ENCODE assay signal across 8 cellular contexts in the genomic region with DNA sequence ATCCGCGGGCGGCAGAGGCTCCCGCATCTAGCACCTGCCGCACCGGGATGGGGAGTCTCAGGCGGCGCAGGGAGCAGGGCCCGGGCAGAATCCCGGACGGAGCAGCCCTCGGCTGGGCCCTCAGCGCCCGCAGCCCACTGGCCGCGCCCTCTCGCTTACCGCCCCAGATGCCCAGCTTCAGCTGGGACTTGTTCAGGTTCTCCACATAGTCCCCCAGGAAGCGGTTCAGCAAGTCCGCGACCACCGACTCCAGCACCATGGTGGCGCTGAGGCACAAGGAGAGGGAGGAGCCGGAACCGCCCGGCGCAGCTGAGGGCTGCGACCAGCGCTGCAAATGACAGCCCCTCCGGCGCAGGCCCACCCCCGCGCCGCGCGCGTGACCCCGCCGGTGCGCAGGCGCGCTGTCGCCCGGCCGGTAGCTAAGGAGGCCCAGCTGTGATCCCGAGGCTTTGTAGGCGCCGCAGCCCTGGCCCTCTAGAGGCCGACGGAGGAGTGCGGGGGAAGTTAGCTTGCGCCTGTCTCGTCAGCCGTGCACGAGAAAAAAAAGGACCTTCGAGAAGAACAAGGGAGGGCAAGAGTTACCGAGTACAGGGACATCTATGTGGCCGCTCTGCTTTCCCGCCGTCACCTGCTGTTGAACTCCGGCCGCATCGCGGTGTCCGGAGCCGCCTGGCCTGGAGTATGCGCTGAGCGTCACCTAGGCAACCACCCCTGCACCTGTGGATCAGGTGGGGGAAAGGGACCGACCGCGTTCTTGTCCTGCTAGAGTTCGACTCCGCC. TPM values are rescaled to one million over a fixed set of nuclear protein-coding genes. Genes with fewer than 3 reads are reported as not detected.
DNase-seq lines count a peak whose midpoint lies in the region; ATAC-seq, FAIRE-seq and TF ChIP-seq lines count a peak whose summit lies in the region.

A gene with protein sequence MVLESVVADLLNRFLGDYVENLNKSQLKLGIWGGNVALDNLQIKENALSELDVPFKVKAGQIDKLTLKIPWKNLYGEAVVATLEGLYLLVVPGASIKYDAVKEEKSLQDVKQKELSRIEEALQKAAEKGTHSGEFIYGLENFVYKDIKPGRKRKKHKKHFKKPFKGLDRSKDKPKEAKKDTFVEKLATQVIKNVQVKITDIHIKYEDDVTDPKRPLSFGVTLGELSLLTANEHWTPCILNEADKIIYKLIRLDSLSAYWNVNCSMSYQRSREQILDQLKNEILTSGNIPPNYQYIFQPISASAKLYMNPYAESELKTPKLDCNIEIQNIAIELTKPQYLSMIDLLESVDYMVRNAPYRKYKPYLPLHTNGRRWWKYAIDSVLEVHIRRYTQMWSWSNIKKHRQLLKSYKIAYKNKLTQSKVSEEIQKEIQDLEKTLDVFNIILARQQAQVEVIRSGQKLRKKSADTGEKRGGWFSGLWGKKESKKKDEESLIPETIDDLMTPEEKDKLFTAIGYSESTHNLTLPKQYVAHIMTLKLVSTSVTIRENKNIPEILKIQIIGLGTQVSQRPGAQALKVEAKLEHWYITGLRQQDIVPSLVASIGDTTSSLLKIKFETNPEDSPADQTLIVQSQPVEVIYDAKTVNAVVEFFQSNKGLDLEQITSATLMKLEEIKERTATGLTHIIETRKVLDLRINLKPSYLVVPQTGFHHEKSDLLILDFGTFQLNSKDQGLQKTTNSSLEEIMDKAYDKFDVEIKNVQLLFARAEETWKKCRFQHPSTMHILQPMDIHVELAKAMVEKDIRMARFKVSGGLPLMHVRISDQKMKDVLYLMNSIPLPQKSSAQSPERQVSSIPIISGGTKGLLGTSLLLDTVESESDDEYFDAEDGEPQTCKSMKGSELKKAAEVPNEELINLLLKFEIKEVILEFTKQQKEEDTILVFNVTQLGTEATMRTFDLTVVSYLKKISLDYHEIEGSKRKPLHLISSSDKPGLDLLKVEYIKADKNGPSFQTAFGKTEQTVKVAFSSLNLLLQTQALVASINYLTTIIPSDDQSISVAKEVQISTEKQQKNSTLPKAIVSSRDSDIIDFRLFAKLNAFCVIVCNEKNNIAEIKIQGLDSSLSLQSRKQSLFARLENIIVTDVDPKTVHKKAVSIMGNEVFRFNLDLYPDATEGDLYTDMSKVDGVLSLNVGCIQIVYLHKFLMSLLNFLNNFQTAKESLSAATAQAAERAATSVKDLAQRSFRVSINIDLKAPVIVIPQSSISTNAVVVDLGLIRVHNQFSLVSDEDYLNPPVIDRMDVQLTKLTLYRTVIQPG (N-terminal part only) (minus strand): TSS at position 332 of the 780 bp plus-strand sequence. CDS start 73 bp downstream, at position 259.

- H3K4me1 ChIP-seq in HepG2 (ENCODE audit: insufficient read depth, low read length) = peaks cover 25% of the 10 kb centered on the region

- CTCF ChIA-PET in HepG2 (lab: Yijun Ruan, JAX; ENCODE audit: low intra/inter-chr PET ratio, low total read pairs) = no interaction called here

- TF ChIP-seq EP300 in HepG2 (IDR thresholded peaks at IDR 0.05; ENCODE audit: low read depth in 2 of 2, low read length in 2 of 2) = no peak; a peak in 1 of 4 replicates
- TF ChIP-seq EP300 in HepG2 (CRISPR knock-in tag; IDR thresholded peaks at IDR 0.05; ENCODE audit: borderline replicate concordance) = no peak

- peaks cover 0 to 3% of the 10 kb centered on the region in 2 experiments; a peak in 1 of 5 replicates for H3K27me3 ChIP-seq in HepG2 (ENCODE audit: control insufficient read depth in 1 of 2, insufficient read depth in 2 of 2, low read length in 2 of 2)

- H3K9ac ChIP-seq in HepG2 (ENCODE audit: insufficient read depth, low read depth, low read length) = peak within 1 kb of the TSS; percentile 83

- H3K36me3 ChIP-seq in HepG2 (replicated peaks in 1 of 2; ENCODE audit: control insufficient read depth in 1 of 2, insufficient read depth in 2 of 2, low read length in 2 of 2) = no peaks in the 10 kb centered on the region

- no peak for FAIRE-seq in HepG2 (lab: Jason Lieb, UNC)

- ATAC-seq in GM19324 (IDR thresholded peaks at IDR 0.05; ENCODE audit: low FRiP score, unreplicated experiment) (peak; percentile 93), HG03469 (IDR thresholded peaks at IDR 0.05; ENCODE audit: unreplicated experiment) (peak; percentile 87), HepG2 (peak; percentile 94)

- in situ Hi-C loops in HepG2 (cut with HindIII; ENCODE audit: extremely low pct_ligation_motif_present, low pct_unique_long_range_greater_than_20kb) = no loop called here

- H2AFZ ChIP-seq in HepG2 (ENCODE audit: low read length) = peak within 1 kb of the TSS; percentile 73

- 2% methylated on average over 17 of the region's 73 CpGs for WGBS in HepG2 (ENCODE audit: low lambda C conversion rate)

- DNase-seq in NCI-H69 (lab: John Stamatoyannopoulos, UW) (peak; percentile 98), dedifferentiated amniotic fluid mesenchymal stem cell (ENCODE audit: extremely low spot score) (peak; percentile 93), HepG2 (ENCODE audit: low spot score) (peak; percentile 90)
- peak; percentile 88 for DNase-seq in activated CD4-positive, alpha-beta T cell treated with anti-CD3 and anti-CD28 coated beads, Interleukin-2, amount 50 U/mL, for 1 hour
- peak; percentile 87 for DNase-seq in stimulated activated CD4-positive, alpha-beta T cell treated with anti-CD3 and anti-CD28 coated beads, Interleukin-4, amount 100 ng/mL, for 1 hour

- POLR2A ChIA-PET in HepG2 (lab: Yijun Ruan, JAX) = interaction anchor here (1.0 kb wide), 1 partner anchor 14 kb away, joined by 3 read pairs; no protein-coding TSS in a partner anchor

- TF ChIP-seq POLR2A in HepG2 (IDR thresholded peaks at IDR 0.05; ENCODE audit: insufficient read depth in 1 of 2, low read depth in 2 of 2, low read length in 2 of 2) = peak; percentile 66 to 84

- peaks cover 31% of the 10 kb centered on the region for H3K79me2 ChIP-seq in HepG2 (ENCODE audit: insufficient read depth, low read length)

- H3K4me3 ChIP-seq in HepG2 (replicated peaks in 1 of 3; ENCODE audit: insufficient read depth in 1 of 3, low read depth in 2 of 3, low read length in 3 of 3) = peak within 1 kb of the TSS; percentile 80 to 96 (median 95)

- BruUV-seq in HepG2 (replicated peaks; lab: Mats Ljungman, UMichigan) = no TSS peak

- TF ChIP-seq CTCF in C4-2B (conservative IDR thresholded peaks at IDR 0.05) (peak; percentile 87), HepG2 (CRISPR knock-in tag; IDR thresholded peaks at IDR 0.05) (peak; percentile 84)

- H3K27ac ChIP-seq in C4-2B (peak within 1 kb of the TSS; percentile 83), HepG2 (ENCODE audit: extremely low read length, insufficient read depth, low read length) (peak within 1 kb of the TSS; percentile 75)

- H3K9me3 ChIP-seq in HepG2 (ENCODE audit: low read length) = no peaks in the 10 kb centered on the region

- TF ChIP-seq RAD21 in HepG2 (CRISPR knock-in tag; IDR thresholded peaks at IDR 0.05) = no peak

- intact Hi-C loops in HepG2 (cut with micrococcal nuclease; ENCODE audit: unreplicated experiment) = no loop called here

- H3K4me2 ChIP-seq in HepG2 (ENCODE audit: low read depth, low read length) = peak within 1 kb of the TSS; percentile 95

- H4K20me1 ChIP-seq in HepG2 (ENCODE audit: insufficient read depth, low read length) = no peaks in the 10 kb centered on the region

TF ChIP-seq in HepG2, 621 proteins besides CTCF, POLR2A, EP300 and RAD21 (continues in another document):
- TF ChIP-seq ETV6 (CRISPR knock-in tag; conservative IDR thresholded peaks at IDR 0.05) (no peak), ZNF367 (CRISPR knock-in tag; IDR thresholded peaks at IDR 0.05; ENCODE audit: borderline replicate concordance) (peak; percentile 66; the same call in 1 of the 2 replicates), AGO2 (optimal IDR thresholded peaks at IDR 0.05; ENCODE audit: low read depth, low read length) (peak; percentile 76), ZNF576 (CRISPR knock-in tag; IDR thresholded peaks at IDR 0.05) (no peak), FIP1L1 (IDR thresholded peaks at IDR 0.05; ENCODE audit: borderline replicate concordance, insufficient read depth, low read depth, low read length) (peak; percentile 62; the same call in 1 of the 2 replicates), ZFP36 (IDR thresholded peaks at IDR 0.05; ENCODE audit: borderline replicate concordance, low read depth, low read length, partially characterized antibody) (no peak)

RNA-seq across cellular contexts. Expression of the gene that starts here (rescaled TPM):
- total RNA-seq in HepG2 (2016; rRNA removed; fragmentation: Illumina TruSeq; extraction: Trizol) = 26.8 and 27.6 TPM in 2 replicates
- total RNA-seq in HepG2 (2016; cell fraction: cytosol; rRNA removed; fragmentation: Illumina TruSeq; extraction: Trizol; ENCODE audit: low read depth) = 3.3 and 3.6 TPM in 2 replicates
- 24.0 and 25.4 TPM in 2 replicates for total RNA-seq in HepG2 (2016; cell fraction: insoluble cytoplasmic fraction; rRNA removed; fragmentation: Illumina TruSeq; extraction: Trizol)
- total RNA-seq in HepG2 (2016; cell fraction: membrane; rRNA removed; fragmentation: Illumina TruSeq; extraction: Trizol) = 3.6 and 4.9 TPM in 2 replicates
- total RNA-seq in HepG2 (2016; cell fraction: nucleus; rRNA removed; fragmentation: Illumina TruSeq; extraction: Trizol) = 89.1 and 91.0 TPM in 2 replicates
- 9.1 and 10.9 TPM in 2 replicates for polyA plus RNA-seq in HepG2 (2011; rRNA removed)
- polyA plus RNA-seq in HepG2 (2011; cell fraction: cytosol; rRNA removed) = 3.6 and 5.3 TPM in 2 replicates
- 21.5 and 22.4 TPM in 2 replicates for polyA plus RNA-seq in HepG2 (2011; cell fraction: nucleus; rRNA removed)
- 13.0 and 13.7 TPM in 2 replicates for polyA plus RNA-seq in HepG2 (2012)
- polyA plus RNA-seq in HepG2 (2016; cell fraction: cytosol; fragmentation: Illumina TruSeq; extraction: Trizol; ENCODE audit: low read depth) = 0.58 and 0.61 TPM in 2 replicates
- polyA plus RNA-seq in HepG2 (2016; cell fraction: insoluble cytoplasmic fraction; fragmentation: Illumina TruSeq; extraction: Trizol; ENCODE audit: low read depth) = 10.6 and 13.4 TPM in 2 replicates
- polyA plus RNA-seq in HepG2 (2016; cell fraction: membrane; fragmentation: Illumina TruSeq; extraction: Trizol; ENCODE audit: low read depth) = 0.87 and 1.5 TPM in 2 replicates
- polyA plus RNA-seq in HepG2 (2016; cell fraction: nucleus; fragmentation: Illumina TruSeq; extraction: Trizol; ENCODE audit: insufficient read depth, low read depth) = 51.1 and 54.5 TPM in 2 replicates
- 35.0 and 40.3 TPM in 2 replicates for polyA minus RNA-seq in HepG2 (2011; rRNA and poly(A)+ RNA removed; ENCODE audit: low replicate concordance)
- polyA minus RNA-seq in HepG2 (2011; cell fraction: cytosol; rRNA and poly(A)+ RNA removed) = 33.1 and 34.0 TPM in 2 replicates
- polyA minus RNA-seq in HepG2 (2011; cell fraction: nucleus; rRNA and poly(A)+ RNA removed) = 230 and 238 TPM in 2 replicates

Comparison
In these comparisons a context has a peak if more than half of its experiments do, and no peak if none do; other contexts are left out.
1. Peak in every context shown above with its lines: DNase-seq, ATAC-seq, H3K4me3 ChIP-seq and H3K27ac ChIP-seq.